Comparison of ENCODE assay signal across 8 cellular contexts in genomic region chr6:113763883-113764282, GRCh38.
DNase-seq lines count a peak whose midpoint lies in the region; ATAC-seq lines count a peak whose summit lies in the region.

No MANE protein-coding gene starts in this region.

- DNase-seq in CD1c-positive myeloid dendritic cell (ENCODE audit: extremely low spot score) (peak; percentile 52), HPDE6-E6E7 (ENCODE audit: extremely low spot score) (peak; percentile 92), fibroblast of gingiva (ENCODE audit: low read depth) (peak; percentile 35), midbrain (lab: John Stamatoyannopoulos, UW) (no peak), NCI-H1092 treated with DMSO at 0.1 percent for 48 hours (lab: John Stamatoyannopoulos, UW) (no peak), NCI-H1092 (lab: John Stamatoyannopoulos, UW) (no peak), NCI-H146 treated with DMSO at 0.1 percent for 48 hours (lab: John Stamatoyannopoulos, UW; ENCODE audit: unreplicated experiment) (no peak)

- ATAC-seq in GM19467 (IDR thresholded peaks at IDR 0.05; ENCODE audit: unreplicated experiment): peak; percentile 42

Comparison
In these comparisons a context has a peak if more than half of its experiments do, and no peak if none do; other contexts are left out.
1. DNase-seq: peak in CD1c-positive myeloid dendritic cell (single experiment), HPDE6-E6E7 (single experiment) and fibroblast of gingiva (single experiment); none in midbrain (single experiment), NCI-H1092 treated with DMSO at 0.1 percent for 48 hours (single experiment), NCI-H1092 (single experiment) and NCI-H146 treated with DMSO at 0.1 percent for 48 hours (single experiment).